In the genomic region with DNA sequence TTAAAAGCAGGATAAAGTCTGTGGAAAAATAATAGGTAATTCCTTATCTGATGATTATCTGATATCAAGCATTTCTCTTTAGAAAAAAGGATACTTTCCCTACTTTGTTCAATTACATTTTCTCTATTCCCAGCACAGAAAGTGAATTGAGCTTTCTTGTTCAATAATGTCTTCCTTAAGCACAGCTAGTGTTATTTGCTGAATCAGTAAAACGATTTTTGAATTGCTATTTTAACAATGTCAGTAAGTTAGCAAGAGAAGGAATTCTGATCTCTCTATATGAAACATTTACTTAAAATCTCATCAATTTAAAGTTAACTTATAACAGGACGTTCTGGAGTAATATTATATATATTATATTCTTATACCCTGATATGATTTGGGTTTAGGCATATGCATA, we compare ENCODE assay signal across 25 cellular contexts.
DNase-seq lines count a peak whose midpoint lies in the region; ATAC-seq, FAIRE-seq and TF ChIP-seq lines count a peak whose summit lies in the region.
"Had no signal": no experiment of that assay in that cellular context is flagged by ENCODE, and none has a peak within 500 bp of the region (broad histone marks: within the 10 kb centered on the region; RNA-seq: fewer than 3 reads in every experiment).

No MANE protein-coding gene starts in this region.

- H3K27ac ChIP-seq in A549 (no peak overlapping the region), H9 (ENCODE audit: insufficient read length, low read depth, low read length) (no peak overlapping the region)
- H3K27ac ChIP-seq: BLaER1 treated with 17β-estradiol and CSF1 and Interleukin-3, amounts not matched to agents 10 nM and 100 nM; C4-2B had no signal

- no peak for TF ChIP-seq CTCF in A549 (IDR thresholded peaks at IDR 0.05)
- no peak for TF ChIP-seq CTCF in H9 (conservative IDR thresholded peaks at IDR 0.05)

- no peak overlapping the region for H3K18ac ChIP-seq in H9 (ENCODE audit: insufficient read length, low read depth, low read length)

- H3K14ac ChIP-seq in H9 (ENCODE audit: insufficient read depth, low read length): no peak overlapping the region

- no peak overlapping the region for H2BK5ac ChIP-seq in H9 (ENCODE audit: insufficient read length, low read length)

- peak overlapping the region; percentile 26 for H2BK20ac ChIP-seq in H9 (ENCODE audit: low read depth, low read length, poor library complexity, severe bottlenecking)

- H4K5ac ChIP-seq in H9 (ENCODE audit: insufficient read length, low read depth, low read length): no peak overlapping the region

- H3K4me3 ChIP-seq in A549: no peak overlapping the region
- H3K4me3 ChIP-seq: BLaER1 treated with 17β-estradiol and CSF1 and Interleukin-3, amounts not matched to agents 10 nM and 100 nM had no signal

- peaks cover 0 to 3% of the 10 kb centered on the region in 2 experiments; a peak in 1 of 5 replicates for H3K9me3 Mint-ChIP-seq in H9
- H3K9me3 Mint-ChIP-seq in immature natural killer cell: peaks cover 0 to 5% (median 5%) of the 10 kb centered on the region in 6 donors

- no peaks in the 10 kb centered on the region for H3K79me2 ChIP-seq in H9 (ENCODE audit: insufficient read depth, low read length)

- no peak overlapping the region for H3K56ac ChIP-seq in H9 (ENCODE audit: insufficient read length, low read depth, low read length)

- no peak overlapping the region for H4K8ac ChIP-seq in H9 (replicated peaks; ENCODE audit: insufficient read length, low read depth, low read length)

- H3K9ac ChIP-seq in H9 (ENCODE audit: extremely low read depth, insufficient read length, low read length): no peak overlapping the region
- H3K9ac ChIP-seq: BLaER1 treated with 17β-estradiol and CSF1 and Interleukin-3, amounts not matched to agents 10 nM and 100 nM had no signal

- H3K4me1 ChIP-seq in A549: no peaks in the 10 kb centered on the region
- no peaks in the 10 kb centered on the region for H3K4me1 ChIP-seq in H9 (ENCODE audit: insufficient read depth, low read length)
- H3K4me1 ChIP-seq: BLaER1 treated with 17β-estradiol and CSF1 and Interleukin-3, amounts not matched to agents 10 nM and 100 nM; Caco-2 had no signal

- H3K36me3 Mint-ChIP-seq in H9 (ENCODE audit: insufficient read depth in 1 of 3, low read depth in 3 of 3): no peaks in the 10 kb centered on the region
- no peaks in the 10 kb centered on the region for H3K36me3 Mint-ChIP-seq in T-helper 17 cell (ENCODE audit: low read depth)
- no peaks in the 10 kb centered on the region for H3K36me3 Mint-ChIP-seq in immature natural killer cell
- H3K36me3 Mint-ChIP-seq: CD8-positive, alpha-beta T cell had no signal

- POLR2A ChIA-PET in A549 (lab: Yijun Ruan, JAX): no interaction called here

- no peak for FAIRE-seq in A549 (lab: Jason Lieb, UNC)
- FAIRE-seq: A204.1, GM12891, GM19239 had no signal

- DNase-seq in A549 (ENCODE audit: low read depth in 1 of 2, low spot score in 1 of 2) (no peak), H9 (no peak), T-helper 17 cell (no peak), D341Med (ENCODE audit: low spot score) (no peak), NCI-H187 treated with DMSO at 0.1 percent for 48 hours (lab: John Stamatoyannopoulos, UW) (no peak), immature natural killer cell (no peak)
- DNase-seq: 8988T; AML-193; Caco-2; Calu3; CD4-positive, alpha-beta T cell; CD8-positive, alpha-beta T cell; DMS 273 treated with DMSO at 0.1 percent for 48 hours; DMS153; DMS53; DMS79; DND-41; EL; GDM1 had no signal

- H3K27me3 ChIP-seq in H9 (ENCODE audit: insufficient read depth, low read length): no peaks in the 10 kb centered on the region
- H3K27me3 ChIP-seq: BLaER1 treated with 17β-estradiol and CSF1 and Interleukin-3, amounts not matched to agents 10 nM and 100 nM had no signal

- no peak for TF ChIP-seq EP300 in A549 (IDR thresholded peaks at IDR 0.05)

- no peaks in the 10 kb centered on the region for H3K79me1 ChIP-seq in H9 (ENCODE audit: insufficient read depth, low read depth, low read length, poor library complexity, severe bottlenecking)

- no peak overlapping the region for H2BK12ac ChIP-seq in H9 (ENCODE audit: insufficient read length, low read depth, low read length)

- H3K27me3 Mint-ChIP-seq in H9 (ENCODE audit: low read depth): no peaks in the 10 kb centered on the region
- H3K27me3 Mint-ChIP-seq in T-helper 17 cell: no peaks in the 10 kb centered on the region
- peaks cover 0 to 2% (median 0%) of the 10 kb centered on the region in 3 donors for H3K27me3 Mint-ChIP-seq in immature natural killer cell (ENCODE audit: low read depth in 3 of 3)
- H3K27me3 Mint-ChIP-seq: B cell; CD4-positive, alpha-beta T cell had no signal

- no peak overlapping the region for H3K4ac ChIP-seq in H9 (ENCODE audit: low read depth, low read length)

- no peak overlapping the region for H3K27ac Mint-ChIP-seq in H9
- peak overlapping the region; percentile 54 for H3K27ac Mint-ChIP-seq in T-helper 17 cell
- H3K27ac Mint-ChIP-seq in immature natural killer cell: no peak overlapping the region
- H3K27ac Mint-ChIP-seq: B cell; CD4-positive, alpha-beta T cell; CD8-positive, alpha-beta T cell had no signal

- no peaks in the 10 kb centered on the region for H4K20me1 ChIP-seq in H9 (ENCODE audit: control insufficient read depth, insufficient read depth, insufficient read length)
- H4K20me1 ChIP-seq: BLaER1 treated with 17β-estradiol and CSF1 and Interleukin-3, amounts not matched to agents 10 nM and 100 nM had no signal

- no peak overlapping the region for H3K4me2 ChIP-seq in A549
- H3K4me2 ChIP-seq in H9 (ENCODE audit: insufficient read depth, insufficient read length, low read length): no peak overlapping the region
- H3K4me2 ChIP-seq: BLaER1 treated with 17β-estradiol and CSF1 and Interleukin-3, amounts not matched to agents 10 nM and 100 nM had no signal

- ATAC-seq in A549: no peak
- ATAC-seq in T-helper 17 cell: no peak
- ATAC-seq: CD8-positive, alpha-beta T cell had no signal

- H4K91ac ChIP-seq in H9 (ENCODE audit: insufficient read length, low read depth, low read length): no peak overlapping the region

- H2AFZ ChIP-seq in H9 (ENCODE audit: low read length): no peak overlapping the region

- WGBS in A549 (ENCODE audit: missing lambda C conversion rate): 25% methylated on average over 2 of the region's 2 CpGs
- no CpG with 5 or more reads among the region's 2 CpGs for WGBS in H9 (ENCODE audit: extremely low coverage, insufficient read length, low lambda C conversion rate)

- H3K4me1 Mint-ChIP-seq in H9: no peaks in the 10 kb centered on the region
- H3K4me1 Mint-ChIP-seq in T-helper 17 cell: no peaks in the 10 kb centered on the region
- no peaks in the 10 kb centered on the region for H3K4me1 Mint-ChIP-seq in immature natural killer cell
- H3K4me1 Mint-ChIP-seq: B cell had no signal

- H3K23ac ChIP-seq in H9 (ENCODE audit: insufficient read length, low read depth, low read length): no peak overlapping the region

- CTCF ChIA-PET in A549 (lab: Yijun Ruan, JAX): interaction anchor here (1.1 to 4.5 kb wide), 3 partner anchors 8 to 1153 kb away, joined by 4 to 13 read pairs (median 6); no protein-coding TSS in a partner anchor

- no peak for TF ChIP-seq POLR2A in A549 (IDR thresholded peaks at IDR 0.05; ENCODE audit: low read length)

- no peak overlapping the region for H2BK15ac ChIP-seq in H9 (ENCODE audit: low read depth, low read length)

- H3K9me3 ChIP-seq in A549: no peaks in the 10 kb centered on the region
- H3K9me3 ChIP-seq in H9 (ENCODE audit: control insufficient read depth, low read depth, low read length): no peaks in the 10 kb centered on the region
- no peaks in the 10 kb centered on the region for H3K9me3 ChIP-seq in T-helper 17 cell (ENCODE audit: control insufficient read depth, low read length, poor library complexity, severe bottlenecking)
- H3K9me3 ChIP-seq: BLaER1 treated with 17β-estradiol and CSF1 and Interleukin-3, amounts not matched to agents 10 nM and 100 nM; Caco-2 had no signal

- H3T11ph ChIP-seq in H9 (ENCODE audit: low read length): no peak overlapping the region

- TF ChIP-seq RAD21 in A549 (conservative IDR thresholded peaks at IDR 0.05 in 1 of 2, IDR thresholded peaks at IDR 0.05 in 1 of 2): no peak

- no peak overlapping the region for H2AK5ac ChIP-seq in H9 (ENCODE audit: insufficient read length, low read length)

- H3K23me2 ChIP-seq in H9 (ENCODE audit: insufficient read length, low read depth, low read length, poor library complexity, severe bottlenecking): no peaks in the 10 kb centered on the region

- H2BK120ac ChIP-seq in H9 (ENCODE audit: low read depth, low read length, poor library complexity, severe bottlenecking): no peak overlapping the region

- H3K4me3 Mint-ChIP-seq in H9 (no peak overlapping the region), T-helper 17 cell (no peak overlapping the region), immature natural killer cell (no peak overlapping the region)
- H3K4me3 Mint-ChIP-seq: B cell; CD4-positive, alpha-beta T cell; CD8-positive, alpha-beta T cell had no signal

TF ChIP-seq in A549, 52 proteins besides CTCF, POLR2A, EP300 and RAD21:
- TF ChIP-seq FOXS1 (CRISPR knock-in tag; IDR thresholded peaks at IDR 0.05): no peak
- TF ChIP-seq BHLHE40 (IDR thresholded peaks at IDR 0.05; ENCODE audit: low read depth, low read length): no peak
- TF ChIP-seq MAFK (IDR thresholded peaks at IDR 0.05; ENCODE audit: partially characterized antibody): peak; percentile 68
- no peak for TF ChIP-seq HOXB13 (CRISPR knock-in tag; IDR thresholded peaks at IDR 0.05; ENCODE audit: low read depth)
- TF ChIP-seq EHMT2 (IDR thresholded peaks at IDR 0.05; ENCODE audit: low read depth): no peak
- TF ChIP-seq FOSB (CRISPR knock-in tag; IDR thresholded peaks at IDR 0.05): no peak
TF ChIP-seq in A549: peak in this region for 1.
